Comparison of ENCODE assay signal across 14 cellular contexts in genomic region chr2:26462100-26462499, GRCh38.
"Had no signal": no experiment of that assay in that cellular context is flagged by ENCODE, and none has a peak within 500 bp of the region (broad histone marks: within the 10 kb centered on the region; RNA-seq: fewer than 3 reads in every experiment).

No MANE protein-coding gene starts in this region.

- H3K4me1 ChIP-seq: sigmoid colon, upper lobe of left lung had no signal

- H3K27me3 ChIP-seq: hepatocyte, sigmoid colon, upper lobe of left lung had no signal

- H3K4me3 ChIP-seq: hepatocyte, lung, sigmoid colon, upper lobe of left lung had no signal

- H3K9me3 ChIP-seq: sigmoid colon, upper lobe of left lung had no signal

- ATAC-seq: activated naive CD8-positive, alpha-beta T cell treated with anti-CD3 and anti-CD28 coated beads, Interleukin-2, amount 50 U/mL, for 24 hours; activated T-cell treated with anti-CD3 and anti-CD28 coated beads, Interleukin-2, amount 50 U/mL, for 72 hours; naive thymus-derived CD4-positive, alpha-beta T cell had no signal

- H3K27ac ChIP-seq: epithelial cell of prostate, hepatocyte, sigmoid colon, upper lobe of left lung had no signal

- H3K4me2 ChIP-seq: hepatocyte had no signal

- DNase-seq: activated CD8-positive, alpha-beta memory T cell treated with anti-CD3 and anti-CD28 coated beads, Interleukin-2, amount 50 U/mL, for 4 hours; activated naive CD4-positive, alpha-beta T cell; activated naive CD8-positive, alpha-beta T cell treated with anti-CD3 and anti-CD28 coated beads, Interleukin-2, amount 50 U/mL, for 24 hours; activated T-cell treated with anti-CD3 and anti-CD28 coated beads, Interleukin-2, amount 50 U/mL, for 72 hours; effector memory CD4-positive, alpha-beta T cell; naive thymus-derived CD4-positive, alpha-beta T cell; sigmoid colon; stimulated activated CD4-positive, alpha-beta T cell treated with anti-CD3 and anti-CD28 coated beads, Interleukin-12 subunit alpha, Interleukin-12 subunit beta, amount 100 ng/mL, for 4 hours; stimulated activated naive CD4-positive, alpha-beta T cell treated with Interleukin-2 at 50 U/mL for 16 hours; T-helper 2 cell; upper lobe of left lung had no signal

- H3K36me3 ChIP-seq: sigmoid colon, upper lobe of left lung had no signal

- H2AFZ ChIP-seq: hepatocyte had no signal
